In genomic region chr2:164821338-164821737, GRCh38 we compare ENCODE assay signal across 34 cellular contexts. TPM values are rescaled to one million over a fixed set of nuclear protein-coding genes. Genes with fewer than 3 reads are reported as not detected.
"Had no signal": no experiment of that assay in that cellular context is flagged by ENCODE, and none has a peak within 500 bp of the region (broad histone marks: within the 10 kb centered on the region; RNA-seq: fewer than 3 reads in every experiment).

No MANE protein-coding gene starts in this region.

- DNase-seq: activated CD4-positive, alpha-beta memory T cell treated with anti-CD3 and anti-CD28 coated beads for 36 hours; activated CD4-positive, alpha-beta T cell treated with anti-CD3 and anti-CD28 coated beads for 36 hours; activated CD4-positive, alpha-beta T cell treated with anti-CD3 and anti-CD28 coated beads, Interleukin-2, amount 10 ng/mL, durations not matched to agents 7 days and 5 days; activated CD8-positive, alpha-beta memory T cell treated with anti-CD3 and anti-CD28 coated beads, Interleukin-2, amount 50 U/mL, for 4 hours; activated gamma-delta T cell treated with Interleukin-2 at 50 U/mL for 16 hours; activated naive CD4-positive, alpha-beta T cell treated with anti-CD3 and anti-CD28 coated beads for 36 hours; activated T-cell treated with anti-CD3 and anti-CD28 coated beads for 4 hours; activated T-cell treated with anti-CD3 and anti-CD28 coated beads, Interleukin-2, amount 50 U/mL, for 4 hours; adrenal gland; anterior cingulate cortex; central memory CD4-positive, alpha-beta T cell; Kasumi-1; KG1; MM.1S; NCI-H1092 treated with DMSO at 0.1 percent for 48 hours; NCI-H1417; NCI-H187; NCI-H2081; NCI-H2171 treated with DMSO at 0.1 percent for 48 hours; NCI-H2227 treated with DMSO at 0.1 percent for 48 hours; NCI-H446; NCI-H510A treated with DMSO at 0.1 percent for 48 hours; NCI-H69; NCI-H82; PC-3; Peyer's patch; RPMI8226; SHP77 treated with DMSO at 0.1 percent for 48 hours; SK-N-SH had no signal

- H3K36me3 ChIP-seq: adrenal gland, Peyer's patch, SJSA1 had no signal

- ATAC-seq: activated CD4-positive, alpha-beta T cell treated with anti-CD3 and anti-CD28 coated beads for 36 hours; activated CD4-positive, CD25-positive, alpha-beta regulatory T cell treated with anti-CD3 and anti-CD28 coated beads, Interleukin-2, amount 50 U/mL, for 24 hours; activated naive CD4-positive, alpha-beta T cell treated with anti-CD3 and anti-CD28 coated beads, Interleukin-2, amount 50 U/mL, for 72 hours; activated T-cell treated with anti-CD3 and anti-CD28 coated beads, Interleukin-2, amount 50 U/mL, for 4 hours; PC-3; WTC11 had no signal

- H3K9me3 ChIP-seq: adrenal gland, Peyer's patch, SJSA1, SK-N-SH had no signal

- H3K9me2 ChIP-seq: SK-N-SH had no signal

- H3K4me3 ChIP-seq: adrenal gland, Peyer's patch, SJSA1 had no signal

- H3K4me1 ChIP-seq: SJSA1 had no signal

- H3K4me2 ChIP-seq: SK-N-SH had no signal

- H3K27me3 ChIP-seq: adrenal gland, Peyer's patch, SJSA1 had no signal

- H3K27ac ChIP-seq: Peyer's patch, SJSA1 had no signal

RNA-seq across cellular contexts. Expression of gene COBLL1, which starts 20.3 kb away (rescaled TPM):
- total RNA-seq: activated CD4-positive, alpha-beta memory T cell treated with anti-CD3 and anti-CD28 coated beads for 36 hours; activated CD4-positive, alpha-beta T cell treated with anti-CD3 and anti-CD28 coated beads for 36 hours; activated CD4-positive, alpha-beta T cell treated with anti-CD3 and anti-CD28 coated beads, Interleukin-2, amount 10 ng/mL, durations not matched to agents 7 days and 5 days; activated naive CD4-positive, alpha-beta T cell treated with anti-CD3 and anti-CD28 coated beads for 36 hours; activated T-helper 1 cell treated with anti-CD3 and anti-CD28 coated beads, Interleukin-12 subunit alpha, Interleukin-12 subunit beta, Interleukin-2, Interleukin-4 antibody, amounts not matched to agents 30 ng/mL and 10 ng/mL and 1 ng/mL, durations not matched to agents 14 hours and 24 hours and 36 hours had no signal
